ENCODE assay signal across 13 cellular contexts in genomic region chrX:115584715-115585114, GRCh38. TPM values are rescaled to one million over a fixed set of nuclear protein-coding genes. Genes with fewer than 3 reads are reported as not detected.
DNase-seq lines count a peak whose midpoint lies in the region; ATAC-seq and TF ChIP-seq lines count a peak whose summit lies in the region.
"Had no signal": no experiment of that assay in that cellular context is flagged by ENCODE, and none has a peak within 500 bp of the region (broad histone marks: within the 10 kb centered on the region; RNA-seq: fewer than 3 reads in every experiment).

No MANE protein-coding gene starts in this region.

- peaks cover 0 to 3% (median 0%) of the 10 kb centered on the region in 9 donors for H3K36me3 ChIP-seq in heart right ventricle
- H3K36me3 ChIP-seq in tibial artery = no peaks in the 10 kb centered on the region
- no peaks in the 10 kb centered on the region for H3K36me3 ChIP-seq in OCI-LY7 (ENCODE audit: insufficient read depth, low read length)
- H3K36me3 ChIP-seq: adrenal gland, upper lobe of right lung had no signal

- no peak overlapping the region for H2AFZ ChIP-seq in OCI-LY7 (ENCODE audit: low read length)

- no peaks in the 10 kb centered on the region for H3K9me3 Mint-ChIP-seq in activated CD4-positive, alpha-beta memory T cell treated with anti-CD3 and anti-CD28 coated beads for 36 hours

- H3K4me3 Mint-ChIP-seq in activated CD4-positive, alpha-beta memory T cell treated with anti-CD3 and anti-CD28 coated beads for 36 hours = no peak overlapping the region

- H3K27me3 Mint-ChIP-seq in activated CD4-positive, alpha-beta memory T cell treated with anti-CD3 and anti-CD28 coated beads for 36 hours = no peaks in the 10 kb centered on the region

- DNase-seq in heart right ventricle (no peak), right cardiac atrium (no peak), fibroblast of peridontal ligament (ENCODE audit: extremely low read depth) (peak; percentile 64), tibial artery (no peak), OCI-LY7 (ENCODE audit: low spot score) (no peak)
- DNase-seq in activated CD4-positive, alpha-beta memory T cell treated with anti-CD3 and anti-CD28 coated beads for 36 hours = no peak
- DNase-seq: adrenal gland, left colon, NCI-H2171, upper lobe of right lung had no signal

- ATAC-seq in heart right ventricle = peak in 1 of 8 donors; percentile 35
- no peak for ATAC-seq in right cardiac atrium
- ATAC-seq in SK-N-SH treated with all-trans-retinoic acid at 6 μM for 48 hours = peak; percentile 50
- ATAC-seq in GM21381 (IDR thresholded peaks at IDR 0.05; ENCODE audit: unreplicated experiment) = no peak
- ATAC-seq: left colon, upper lobe of right lung had no signal

- no peaks in the 10 kb centered on the region for H3K9me2 ChIP-seq in OCI-LY7 (ENCODE audit: insufficient read depth, low read length)

- POLR2A ChIA-PET in activated CD4-positive, alpha-beta memory T cell treated with anti-CD3 and anti-CD28 coated beads for 36 hours (lab: Charles Lee) = no interaction called here
- POLR2A ChIA-PET in OCI-LY7 (lab: Charles Lee) = no interaction called here

- H3K27ac Mint-ChIP-seq in activated CD4-positive, alpha-beta memory T cell treated with anti-CD3 and anti-CD28 coated beads for 36 hours = no peak overlapping the region

- no peak overlapping the region for H3K4me2 ChIP-seq in OCI-LY7 (ENCODE audit: low read length)

- H3K79me2 ChIP-seq in OCI-LY7 (ENCODE audit: insufficient read depth, low read depth, low read length) = no peaks in the 10 kb centered on the region

- no peaks in the 10 kb centered on the region for H4K20me1 ChIP-seq in OCI-LY7 (ENCODE audit: insufficient read depth, low read length)

- H3K36me3 Mint-ChIP-seq in activated CD4-positive, alpha-beta memory T cell treated with anti-CD3 and anti-CD28 coated beads for 36 hours = no peaks in the 10 kb centered on the region

- intact Hi-C loops in heart right ventricle (cut with DNase I) (no loop called here), right cardiac atrium (cut with DNase I) (no loop called here), tibial artery (cut with DNase I; ENCODE audit: low total_unique reads) (no loop called here), OCI-LY7 (cut with micrococcal nuclease; ENCODE audit: unreplicated experiment) (no loop called here)
- intact Hi-C loops in activated CD4-positive, alpha-beta memory T cell treated with anti-CD3 and anti-CD28 coated beads for 36 hours (cut with micrococcal nuclease) = loop anchor here (2.0 kb wide), 1 partner anchor 32 kb away; no protein-coding TSS in a partner anchor

- peak overlapping the region in 7 of 10 donors; percentile 33 to 81 (median 68) for H3K27ac ChIP-seq in heart right ventricle
- H3K27ac ChIP-seq in right cardiac atrium (ENCODE audit: low read length) = no peak overlapping the region
- peak overlapping the region; percentile 64 to 79 for H3K27ac ChIP-seq in tibial artery
- H3K27ac ChIP-seq in OCI-LY7 (ENCODE audit: low read depth, low read length, poor library complexity, severe bottlenecking) = no peak overlapping the region
- H3K27ac ChIP-seq: adrenal gland, SK-N-MC, upper lobe of right lung had no signal

- peaks cover 0 to 65% (median 0%) of the 10 kb centered on the region in 7 donors for H3K27me3 ChIP-seq in heart right ventricle
- no peaks in the 10 kb centered on the region for H3K27me3 ChIP-seq in right cardiac atrium (ENCODE audit: control insufficient read depth, insufficient read depth)
- no peaks in the 10 kb centered on the region for H3K27me3 ChIP-seq in tibial artery
- H3K27me3 ChIP-seq: upper lobe of right lung had no signal

- BruUV-seq in OCI-LY7 (replicated peaks; lab: Mats Ljungman, UMichigan) = no TSS peak

- CTCF ChIA-PET in activated CD4-positive, alpha-beta memory T cell treated with anti-CD3 and anti-CD28 coated beads for 36 hours (lab: Charles Lee) = no interaction called here
- CTCF ChIA-PET in OCI-LY7 (lab: Charles Lee; ENCODE audit: unreplicated experiment) = no interaction called here

- H3K4me1 ChIP-seq in heart right ventricle = peaks cover 0 to 66% (median 26%) of the 10 kb centered on the region in 9 donors
- peaks cover 1% of the 10 kb centered on the region for H3K4me1 ChIP-seq in right cardiac atrium (ENCODE audit: control insufficient read depth, insufficient read depth, low read length)
- H3K4me1 ChIP-seq in tibial artery = peaks cover 0 to 91% (median 8%) of the 10 kb centered on the region in 4 donors
- no peaks in the 10 kb centered on the region for H3K4me1 ChIP-seq in OCI-LY7 (ENCODE audit: insufficient read depth, low read length, poor library complexity, severe bottlenecking)

- H3K4me1 Mint-ChIP-seq in activated CD4-positive, alpha-beta memory T cell treated with anti-CD3 and anti-CD28 coated beads for 36 hours (ENCODE audit: low read depth) = no peaks in the 10 kb centered on the region

- no peak overlapping the region for H3K4me3 ChIP-seq in heart right ventricle
- no peak overlapping the region for H3K4me3 ChIP-seq in right cardiac atrium (ENCODE audit: low read length)
- H3K4me3 ChIP-seq in tibial artery = no peak overlapping the region
- H3K4me3 ChIP-seq in OCI-LY7 (ENCODE audit: low read depth, low read length, poor library complexity, severe bottlenecking) = no peak overlapping the region
- H3K4me3 ChIP-seq: adrenal gland, SK-N-MC, upper lobe of right lung had no signal

- H3K9me3 ChIP-seq in heart right ventricle (no peaks in the 10 kb centered on the region), right cardiac atrium (ENCODE audit: control insufficient read depth, low read length) (no peaks in the 10 kb centered on the region), tibial artery (no peaks in the 10 kb centered on the region), OCI-LY7 (ENCODE audit: low read length) (no peaks in the 10 kb centered on the region)
- H3K9me3 ChIP-seq: adrenal gland, upper lobe of right lung had no signal

- TF ChIP-seq CTCF in heart right ventricle (IDR thresholded peaks at IDR 0.05) = no peak
- no peak for TF ChIP-seq CTCF in tibial artery (IDR thresholded peaks at IDR 0.05)
- no peak for TF ChIP-seq CTCF in OCI-LY7 (conservative IDR thresholded peaks at IDR 0.05; ENCODE audit: low read length)

- WGBS in heart right ventricle, 2 donors = 56 to 66% methylated on average over 2 of the region's 2 CpGs
- 63% methylated on average over 2 of the region's 2 CpGs for WGBS in right cardiac atrium

TF ChIP-seq in SK-N-SH treated with all-trans-retinoic acid at 6 μM for 48 hours, 23 proteins besides CTCF, POLR2A, EP300 and RAD21:
- no peak for TF ChIP-seq BACH2 (CRISPR knock-in tag; IDR thresholded peaks at IDR 0.05; ENCODE audit: borderline replicate concordance)
- no peak for TF ChIP-seq POU6F1 (CRISPR knock-in tag; IDR thresholded peaks at IDR 0.05; ENCODE audit: borderline replicate concordance, low read depth)
- TF ChIP-seq GLIS3 (CRISPR knock-in tag; IDR thresholded peaks at IDR 0.05) = no peak

RNA-seq across cellular contexts. Expression of gene PLS3, which starts 23.7 kb away (rescaled TPM):
- total RNA-seq in heart right ventricle (10 to 100 TPM; 31.1 to 56.9 (median 39.0) TPM), right cardiac atrium (10 to 100 TPM; 32.5 to 43.1 (median 37.7) TPM), OCI-LY7 (2022) (not detected in 2 replicates)
- polyA plus RNA-seq in heart right ventricle (10 to 100 TPM; 29.7 to 32.4 TPM), right cardiac atrium (23.7 TPM)
- total RNA-seq in activated CD4-positive, alpha-beta memory T cell treated with anti-CD3 and anti-CD28 coated beads for 36 hours = under 1 TPM; 0.48 to 0.52 TPM
- not detected in 2 replicates for total RNA-seq in OCI-LY7 (2014; rRNA removed; shearing (Covaris generic))

Comparison
In these comparisons a context has a peak if more than half of its experiments do, and no peak if none do; other contexts are left out.
1. H3K27ac ChIP-seq: peak in heart right ventricle (7 of 10) and tibial artery (2 of 2); none in right cardiac atrium (single experiment) and OCI-LY7 (single experiment).
2. RNA of gene PLS3, which starts 23.7 kb away (total RNA-seq): 31.1 to 56.9 TPM in heart right ventricle and 32.5 to 43.1 TPM in right cardiac atrium; 0.48 to 0.52 TPM in activated CD4-positive, alpha-beta memory T cell treated with anti-CD3 and anti-CD28 coated beads for 36 hours and not detected in OCI-LY7; every median in the first group is over 10 times any median in the second.